Comparison of ENCODE assay signal across 23 cellular contexts in the genomic region with DNA sequence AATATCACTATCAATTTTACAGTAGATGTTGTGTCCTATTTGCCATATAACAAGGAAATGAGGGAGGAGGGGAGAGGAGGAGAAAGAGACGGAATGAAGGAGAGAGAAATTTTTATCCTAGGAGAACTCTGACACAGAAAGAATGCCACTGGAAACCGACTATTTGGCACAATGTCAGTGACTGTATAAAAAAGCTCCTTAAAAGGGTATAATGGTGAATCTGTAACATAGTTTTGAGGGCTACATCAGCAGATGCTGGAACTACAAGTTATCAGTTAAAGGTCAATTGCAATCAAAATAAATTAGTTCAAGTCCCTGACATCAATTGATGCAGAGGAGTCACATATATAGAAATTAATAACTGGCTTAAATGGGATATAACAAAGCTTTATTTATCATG. TPM values are rescaled to one million over a fixed set of nuclear protein-coding genes. Genes with fewer than 3 reads are reported as not detected.
DNase-seq lines count a peak whose midpoint lies in the region; ATAC-seq, FAIRE-seq and TF ChIP-seq lines count a peak whose summit lies in the region.
"Had no signal": no experiment of that assay in that cellular context is flagged by ENCODE, and none has a peak within 500 bp of the region (broad histone marks: within the 10 kb centered on the region; RNA-seq: fewer than 3 reads in every experiment).

No MANE protein-coding gene starts in this region.

- H3K4me3 ChIP-seq in astrocyte (ENCODE audit: insufficient read depth, low read depth, low read length): peak overlapping the region; percentile 27
- H3K4me3 ChIP-seq: GM12878, neural progenitor cell had no signal

- peak overlapping the region; percentile 99 for H3K27ac Mint-ChIP-seq in astrocyte (ENCODE audit: unreplicated experiment)
- no peak overlapping the region for H3K27ac Mint-ChIP-seq in activated T-cell treated with anti-CD3 and anti-CD28 coated beads, Interleukin-2, amount 50 U/mL, for 24 hours
- H3K27ac Mint-ChIP-seq: activated T-helper 2 cell treated with anti-CD3 and anti-CD28 coated beads, Interferon-gamma antibody, Interleukin-2, Interleukin-4, amounts not matched to agents 10 μg/mL and 5 μg/mL and 100 μg/mL, durations not matched to agents 14 hours and 24 hours and 36 hours; memory B cell; neural progenitor cell; stimulated activated naive CD8-positive, alpha-beta T cell treated with anti-CD3 and anti-CD28 coated beads, Interleukin-15, amount 100 ng/mL, for 72 hours had no signal

- H3K27me3 ChIP-seq in astrocyte (ENCODE audit: insufficient read depth, low read length): no peaks in the 10 kb centered on the region

- H3K9me3 ChIP-seq in astrocyte (ENCODE audit: insufficient read depth, low read depth, low read length): no peaks in the 10 kb centered on the region
- H3K9me3 ChIP-seq: heart left ventricle had no signal

- no peaks in the 10 kb centered on the region for H4K20me1 ChIP-seq in astrocyte (ENCODE audit: insufficient read depth, low read length)

- FAIRE-seq in astrocyte (lab: Jason Lieb, UNC): peak; percentile 80
- FAIRE-seq: G401.6, GM12878, keratinocyte had no signal

- peaks cover 9% of the 10 kb centered on the region for H3K36me3 Mint-ChIP-seq in astrocyte (ENCODE audit: low read depth, unreplicated experiment)
- no peaks in the 10 kb centered on the region for H3K36me3 Mint-ChIP-seq in activated T-cell treated with anti-CD3 and anti-CD28 coated beads, Interleukin-2, amount 50 U/mL, for 24 hours (ENCODE audit: low read depth)
- H3K36me3 Mint-ChIP-seq: memory B cell, neural progenitor cell had no signal

- H3K4me1 ChIP-seq in astrocyte (ENCODE audit: insufficient read depth, low read length): peaks cover 29% of the 10 kb centered on the region
- H3K4me1 ChIP-seq: neural progenitor cell had no signal

- no peaks in the 10 kb centered on the region for H3K27me3 Mint-ChIP-seq in astrocyte (ENCODE audit: low read depth, unreplicated experiment)
- H3K27me3 Mint-ChIP-seq in activated T-cell treated with anti-CD3 and anti-CD28 coated beads, Interleukin-2, amount 50 U/mL, for 24 hours: peaks cover 24% of the 10 kb centered on the region

- DNase-seq in HCEC 1CT (peak; percentile 63), astrocyte (ENCODE audit: low read depth) (peak; percentile 86), glomerular visceral epithelial cell (ENCODE audit: extremely low spot score) (peak; percentile 71), superior temporal gyrus (ENCODE audit: extremely low spot score) (peak; percentile 63), left ventricle myocardium superior (no peak), NCI-H2227 treated with DMSO at 0.1 percent for 48 hours (lab: John Stamatoyannopoulos, UW) (no peak), omental fat pad (ENCODE audit: low spot score) (no peak)
- DNase-seq in activated T-cell treated with anti-CD3 and anti-CD28 coated beads, Interleukin-2, amount 50 U/mL, for 24 hours: no peak
- DNase-seq: amniotic stem cell; Calu3; heart left ventricle; NK-92 treated with Interleukin-12 subunit alpha and Interleukin-12 subunit beta, amount 100 ng/mL, for 24 hours; retina; stimulated activated naive CD8-positive, alpha-beta T cell treated with anti-CD3 and anti-CD28 coated beads, Interleukin-15, amount 100 ng/mL, for 72 hours had no signal

- peaks cover 30% of the 10 kb centered on the region for H3K4me1 Mint-ChIP-seq in astrocyte (ENCODE audit: low read depth, unreplicated experiment)
- peaks cover 7% of the 10 kb centered on the region for H3K4me1 Mint-ChIP-seq in activated T-cell treated with anti-CD3 and anti-CD28 coated beads, Interleukin-2, amount 50 U/mL, for 24 hours (ENCODE audit: low read depth)
- H3K4me1 Mint-ChIP-seq: memory B cell had no signal

- peak overlapping the region; percentile 78 for H3K4me3 Mint-ChIP-seq in astrocyte (ENCODE audit: unreplicated experiment)
- no peak overlapping the region for H3K4me3 Mint-ChIP-seq in activated T-cell treated with anti-CD3 and anti-CD28 coated beads, Interleukin-2, amount 50 U/mL, for 24 hours
- H3K4me3 Mint-ChIP-seq: memory B cell; neural progenitor cell; stimulated activated naive CD8-positive, alpha-beta T cell treated with anti-CD3 and anti-CD28 coated beads, Interleukin-15, amount 100 ng/mL, for 72 hours had no signal

- H3K9ac ChIP-seq in astrocyte (ENCODE audit: low read length): peak overlapping the region; percentile 80
- H3K9ac ChIP-seq: neural progenitor cell had no signal

- peak overlapping the region; percentile 79 for H3K4me2 ChIP-seq in astrocyte (ENCODE audit: low read length)
- H3K4me2 ChIP-seq: neural progenitor cell had no signal

- intact Hi-C loops in left ventricle myocardium superior (cut with micrococcal nuclease): no loop called here

- no peak overlapping the region for H2AFZ ChIP-seq in astrocyte (ENCODE audit: low read depth, low read length)
- H2AFZ ChIP-seq: neural progenitor cell had no signal

- ATAC-seq in left ventricle myocardium superior: no peak
- ATAC-seq in omental fat pad (ENCODE audit: low FRiP score): no peak
- ATAC-seq: GM12878; heart left ventricle; stimulated activated naive CD8-positive, alpha-beta T cell treated with anti-CD3 and anti-CD28 coated beads, Interleukin-15, amount 100 ng/mL, for 72 hours had no signal

- peak overlapping the region; percentile 92 for H3K27ac ChIP-seq in astrocyte (ENCODE audit: low read depth, low read length)
- H3K27ac ChIP-seq: neural progenitor cell had no signal

- H3K36me3 ChIP-seq in astrocyte (ENCODE audit: insufficient read depth, low read length): no peaks in the 10 kb centered on the region
- H3K36me3 ChIP-seq: heart left ventricle, neural progenitor cell had no signal

- TF ChIP-seq CTCF in astrocyte (IDR thresholded peaks at IDR 0.05; ENCODE audit: insufficient read depth, low read depth, low read length) (no peak), omental fat pad (IDR thresholded peaks at IDR 0.05) (no peak)

- peaks cover under 1% of the 10 kb centered on the region for H3K9me3 Mint-ChIP-seq in astrocyte (ENCODE audit: unreplicated experiment)
- H3K9me3 Mint-ChIP-seq in activated T-cell treated with anti-CD3 and anti-CD28 coated beads, Interleukin-2, amount 50 U/mL, for 24 hours: no peaks in the 10 kb centered on the region
- H3K9me3 Mint-ChIP-seq: activated T-helper 2 cell treated with anti-CD3 and anti-CD28 coated beads, Interferon-gamma antibody, Interleukin-2, Interleukin-4, amounts not matched to agents 10 μg/mL and 5 μg/mL and 100 μg/mL, durations not matched to agents 14 hours and 24 hours and 36 hours; memory B cell; neural progenitor cell; stimulated activated naive CD8-positive, alpha-beta T cell treated with anti-CD3 and anti-CD28 coated beads, Interleukin-15, amount 100 ng/mL, for 72 hours had no signal

- H3K79me2 ChIP-seq in astrocyte (ENCODE audit: insufficient read depth, low read length): peaks cover 94% of the 10 kb centered on the region

RNA-seq across cellular contexts. Expression of gene EDIL3, which starts 5.7 kb away (rescaled TPM):
- total RNA-seq in astrocyte (226 and 284 TPM in 2 replicates), left ventricle myocardium superior (14.4 TPM), omental fat pad (10 to 100 TPM in 1 of 4 donors, 1 to 10 TPM in 3; 2.3 to 22.4 (median 4.2) TPM)
- total RNA-seq: activated CD8-positive, alpha-beta memory T cell treated with anti-CD3 and anti-CD28 coated beads for 36 hours; activated T-helper 2 cell treated with anti-CD3 and anti-CD28 coated beads, Interferon-gamma antibody, Interleukin-2, Interleukin-4, amounts not matched to agents 10 μg/mL and 5 μg/mL and 100 μg/mL, durations not matched to agents 14 hours and 24 hours and 36 hours; MCF 10A; T-helper 2 cell treated with Interferon-gamma antibody and Interleukin-4, amounts not matched to agents 100 ng/mL and 5 ng/mL, for 36 hours had no signal

Comparison
In these comparisons a context has a peak if more than half of its experiments do, and no peak if none do; other contexts are left out.
1. DNase-seq: peak in HCEC 1CT (single experiment), astrocyte (single experiment), glomerular visceral epithelial cell (single experiment) and superior temporal gyrus (single experiment); none in left ventricle myocardium superior (single experiment), NCI-H2227 treated with DMSO at 0.1 percent for 48 hours (single experiment), omental fat pad (single experiment) and activated T-cell treated with anti-CD3 and anti-CD28 coated beads, Interleukin-2, amount 50 U/mL, for 24 hours (single experiment).